ENCODE assay signal across 33 cellular contexts in the genomic region with DNA sequence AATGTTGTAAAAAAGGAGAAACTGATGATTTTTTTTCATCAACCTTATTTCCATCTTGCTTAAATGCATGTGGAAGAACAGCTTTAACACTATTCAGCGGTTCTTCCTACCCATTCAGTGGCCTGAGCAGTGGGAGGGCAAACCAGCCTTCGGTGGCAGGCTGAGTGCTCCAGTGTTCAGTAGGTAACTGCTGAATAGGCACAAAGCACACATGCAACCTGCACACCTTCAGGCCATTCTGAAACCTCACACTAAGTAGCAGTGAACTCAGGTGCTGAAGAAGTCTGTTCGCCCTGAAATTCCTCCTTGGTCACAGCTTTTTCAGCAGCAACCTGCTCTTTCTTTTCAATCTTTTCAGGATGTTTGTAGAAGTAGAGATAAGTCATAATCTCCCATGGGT.
"Had no signal": no experiment of that assay in that cellular context is flagged by ENCODE, and none has a peak within 500 bp of the region (broad histone marks: within the 10 kb centered on the region; RNA-seq: fewer than 3 reads in every experiment).

No MANE protein-coding gene starts in this region.

- H3K9me3 ChIP-seq: adrenal gland, body of pancreas had no signal

- DNase-seq: activated B cell treated with CpG ODN at 0.5 μM for 24 hours; activated CD4-positive, alpha-beta memory T cell treated with anti-CD3 and anti-CD28 coated beads for 36 hours; activated CD4-positive, alpha-beta T cell treated with anti-CD3 and anti-CD28 coated beads for 4 hours; activated CD4-positive, alpha-beta T cell treated with anti-CD3 and anti-CD28 coated beads, Interleukin-2, amount 10 ng/mL, durations not matched to agents 24 days and 14 days; activated CD4-positive, alpha-beta T cell treated with anti-CD3 and anti-CD28 coated beads, Interleukin-2, amount 50 U/mL, for 1 hour; activated CD4-positive, alpha-beta T cell treated with anti-CD3 and anti-CD28 coated beads, Interleukin-2, amount 50 U/mL, for 4 hours; activated CD4-positive, CD25-positive, alpha-beta regulatory T cell treated with anti-CD3 and anti-CD28 coated beads, Interleukin-2, amount 50 U/mL, for 72 hours; activated CD8-positive, alpha-beta memory T cell treated with anti-CD3 and anti-CD28 coated beads, Interleukin-2, amount 50 U/mL, for 4 hours; activated CD8-positive, alpha-beta T cell treated with anti-CD3 and anti-CD28 coated beads for 36 hours; activated effector memory CD4-positive, alpha-beta T cell treated with anti-CD3 and anti-CD28 coated beads, Interleukin-2, amount 50 U/mL, for 16 hours; activated gamma-delta T cell treated with Interleukin-2 at 50 U/mL for 16 hours; activated naive CD4-positive, alpha-beta T cell; activated naive CD4-positive, alpha-beta T cell treated with anti-CD3 and anti-CD28 coated beads for 36 hours; activated naive CD4-positive, alpha-beta T cell treated with anti-CD3 and anti-CD28 coated beads, Interleukin-2, amount 50 U/mL, for 16 hours; activated naive CD8-positive, alpha-beta T cell treated with anti-CD3 and anti-CD28 coated beads for 36 hours; activated T-cell treated with anti-CD3 and anti-CD28 coated beads for 4 hours; activated T-cell treated with anti-CD3 and anti-CD28 coated beads, Interleukin-2, amount 50 U/mL, for 1 hour; activated T-cell treated with anti-CD3 and anti-CD28 coated beads, Interleukin-2, amount 50 U/mL, for 4 hours; activated T-cell treated with anti-CD3 and anti-CD28 coated beads, Interleukin-2, amount 50 U/mL, for 72 hours; adrenal gland; amniotic stem cell; aorta; body of pancreas; brain microvascular endothelial cell; central memory CD4-positive, alpha-beta T cell; T-helper 2 cell; T-helper 9 cell had no signal

- H3K4me1 ChIP-seq: adrenal gland, body of pancreas, breast epithelium had no signal

- H3K27ac ChIP-seq: adrenal gland, body of pancreas, brain microvascular endothelial cell, breast epithelium, VCaP had no signal

- H3K36me3 ChIP-seq: adrenal gland, brain microvascular endothelial cell, breast epithelium had no signal

- H3K4me3 ChIP-seq: adrenal gland, body of pancreas, breast epithelium had no signal

- ATAC-seq: activated CD8-positive, alpha-beta T cell treated with anti-CD3 and anti-CD28 coated beads for 36 hours; activated naive CD4-positive, alpha-beta T cell treated with anti-CD3 and anti-CD28 coated beads, Interleukin-2, amount 50 U/mL, for 72 hours; activated T-cell treated with anti-CD3 and anti-CD28 coated beads, Interleukin-2, amount 50 U/mL, for 4 hours; activated T-cell treated with anti-CD3 and anti-CD28 coated beads, Interleukin-2, amount 50 U/mL, for 72 hours; activated T-helper 17 cell treated with anti-CD3 and anti-CD28 coated beads, Interleukin-2, amount 50 U/mL, for 72 hours; body of pancreas had no signal

- H3K27me3 ChIP-seq: adrenal gland, body of pancreas, brain microvascular endothelial cell, breast epithelium had no signal

- FAIRE-seq: astrocyte, TTC549 had no signal
